In genomic region chr6:90216081-90216977, GRCh38 we compare ENCODE assay signal across 8 cellular contexts.
A peak's percentile ranks its signal among the peaks of the same experiment; 100 is the strongest.
DNase-seq lines count a peak whose midpoint lies in the region; ATAC-seq and TF ChIP-seq lines count a peak whose summit lies in the region.

No MANE protein-coding gene starts in this region.

- BruUV-seq in Calu3 (replicated peaks; lab: Mats Ljungman, UMichigan) = no TSS peak

- H3K4me1 Mint-ChIP-seq in activated T-cell treated with anti-CD3 and anti-CD28 coated beads, Interleukin-2, amount 50 U/mL, for 4 hours (ENCODE audit: low read depth) = peaks cover 33% of the 10 kb centered on the region
- H3K4me1 Mint-ChIP-seq in Calu3 (ENCODE audit: low read depth, unreplicated experiment) = peaks cover 6% of the 10 kb centered on the region

- TF ChIP-seq CTCF in Calu3 (IDR thresholded peaks at IDR 0.05; ENCODE audit: unreplicated experiment) = no peak

- peaks cover 7% of the 10 kb centered on the region for H3K36me3 Mint-ChIP-seq in activated T-cell treated with anti-CD3 and anti-CD28 coated beads, Interleukin-2, amount 50 U/mL, for 4 hours (ENCODE audit: insufficient read depth)
- H3K36me3 Mint-ChIP-seq in Calu3 (ENCODE audit: insufficient read depth, unreplicated experiment) = no peaks in the 10 kb centered on the region

- H3K27ac Mint-ChIP-seq in Calu3 (ENCODE audit: unreplicated experiment) = no peak overlapping the region

- H3K9me3 Mint-ChIP-seq in activated T-cell treated with anti-CD3 and anti-CD28 coated beads, Interleukin-2, amount 50 U/mL, for 4 hours = no peaks in the 10 kb centered on the region
- no peaks in the 10 kb centered on the region for H3K9me3 Mint-ChIP-seq in Calu3 (ENCODE audit: low read depth, unreplicated experiment)

- H3K27me3 Mint-ChIP-seq in activated T-cell treated with anti-CD3 and anti-CD28 coated beads, Interleukin-2, amount 50 U/mL, for 4 hours (ENCODE audit: low read depth) = no peaks in the 10 kb centered on the region
- no peaks in the 10 kb centered on the region for H3K27me3 Mint-ChIP-seq in Calu3 (ENCODE audit: unreplicated experiment)

- intact Hi-C loops in Calu3 (cut with micrococcal nuclease; ENCODE audit: unreplicated experiment) = loop anchor here (10.0 kb wide), 1 partner anchor 178 kb away; no protein-coding TSS in a partner anchor

- CTCF ChIA-PET in Calu3 (lab: Charles Lee) = interaction anchor here (0.6 kb wide), 1 partner anchor 287 kb away, joined by 10 read pairs; no protein-coding TSS in a partner anchor

- no peak overlapping the region for H3K4me3 Mint-ChIP-seq in activated T-cell treated with anti-CD3 and anti-CD28 coated beads, Interleukin-2, amount 50 U/mL, for 4 hours
- H3K4me3 Mint-ChIP-seq in Calu3 (ENCODE audit: low read depth, unreplicated experiment) = no peak overlapping the region

- DNase-seq in Ammon's horn (ENCODE audit: low spot score) (peak; percentile 39), medulla oblongata (ENCODE audit: extremely low spot score) (peak; percentile 62), GOT3 (lab: John Stamatoyannopoulos, UW) (no peak), Calu3 (no peak), NCI-H146 (lab: John Stamatoyannopoulos, UW) (no peak)
- peak; percentile 37 for DNase-seq in activated T-cell treated with anti-CD3 and anti-CD28 coated beads, Interleukin-2, amount 50 U/mL, for 4 hours

- ATAC-seq in GM19372 (IDR thresholded peaks at IDR 0.05; ENCODE audit: low read depth, unreplicated experiment) (peak; percentile 44), HG03558 (IDR thresholded peaks at IDR 0.05; ENCODE audit: extremely low read depth, unreplicated experiment) (peak; percentile 34)
- ATAC-seq in activated T-cell treated with anti-CD3 and anti-CD28 coated beads, Interleukin-2, amount 50 U/mL, for 4 hours = peak in 1 of 2 donors; percentile 9

Comparison
In these comparisons a context has a peak if more than half of its experiments do, and no peak if none do; other contexts are left out.
1. DNase-seq: peak in Ammon's horn (single experiment), activated T-cell treated with anti-CD3 and anti-CD28 coated beads, Interleukin-2, amount 50 U/mL, for 4 hours (single experiment) and medulla oblongata (single experiment); none in GOT3 (single experiment), Calu3 (single experiment) and NCI-H146 (single experiment).